ENCODE assay signal across 24 cellular contexts in the genomic region with DNA sequence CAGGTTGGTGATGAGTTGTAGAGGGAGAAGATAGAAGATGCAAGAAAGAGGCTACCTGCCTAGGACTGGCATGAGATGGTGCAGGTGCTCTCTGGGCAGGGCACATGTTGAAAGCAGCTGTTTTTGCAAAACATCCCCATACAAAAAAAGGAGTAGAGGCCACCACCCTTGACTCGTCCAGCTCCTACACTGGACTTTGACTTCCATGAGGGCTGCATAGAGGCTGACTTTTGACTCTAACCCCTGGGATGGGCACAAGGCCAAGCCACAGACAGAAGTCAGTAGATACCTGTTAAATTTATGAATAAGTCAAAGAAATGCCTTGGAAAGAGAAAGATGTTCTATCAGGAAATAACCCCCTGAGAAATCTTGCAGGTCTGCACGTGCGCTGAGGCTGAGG.
"Had no signal": no experiment of that assay in that cellular context is flagged by ENCODE, and none has a peak within 500 bp of the region (broad histone marks: within the 10 kb centered on the region; RNA-seq: fewer than 3 reads in every experiment).

No MANE protein-coding gene starts in this region.

- H3K36me3 ChIP-seq: esophagus squamous epithelium, upper lobe of left lung, vagina had no signal

- H3K4me1 Mint-ChIP-seq: central memory CD8-positive, alpha-beta T cell; WTC11 had no signal

- H3K27ac ChIP-seq: esophagus squamous epithelium, upper lobe of left lung, vagina had no signal

- DNase-seq: activated CD4-positive, alpha-beta T cell treated with anti-CD3 and anti-CD28 coated beads for 1 hour; activated CD8-positive, alpha-beta memory T cell treated with anti-CD3 and anti-CD28 coated beads, Interleukin-2, amount 10 ng/mL, durations not matched to agents 7 days and 5 days; activated CD8-positive, alpha-beta T cell treated with anti-CD3 and anti-CD28 coated beads, Interleukin-2, amount 10 ng/mL, durations not matched to agents 7 days and 5 days; activated naive CD4-positive, alpha-beta T cell; activated T-cell treated with anti-CD3 and anti-CD28 coated beads, Interleukin-2, amount 50 U/mL, for 48 hours; esophagus squamous epithelium; left ventricle myocardium superior; midbrain; naive thymus-derived CD4-positive, alpha-beta T cell; posterior cingulate gyrus; right cardiac atrium; stimulated activated CD4-positive, alpha-beta T cell treated with anti-CD3 and anti-CD28 coated beads, Interleukin-4, amount 100 ng/mL, for 1 hour; stimulated activated naive CD8-positive, alpha-beta T cell treated with anti-CD3 and anti-CD28 coated beads, Interleukin-15, amount 100 ng/mL, for 72 hours; substantia nigra; T-helper 2 cell; upper lobe of left lung had no signal

- H3K4me3 Mint-ChIP-seq: activated CD8-positive, alpha-beta memory T cell treated with anti-CD3 and anti-CD28 coated beads, Interleukin-2, amount 10 ng/mL, durations not matched to agents 7 days and 5 days; activated CD8-positive, alpha-beta T cell treated with anti-CD3 and anti-CD28 coated beads, Interleukin-2, amount 10 ng/mL, durations not matched to agents 7 days and 5 days; central memory CD8-positive, alpha-beta T cell; dendritic cell treated with granulocyte-macrophage colony-stimulating factor and Interleukin-4, amounts not matched to agents 40 ng/mL and 50 ng/mL, for 4 days; naive thymus-derived CD4-positive, alpha-beta T cell; stimulated activated naive CD8-positive, alpha-beta T cell treated with anti-CD3 and anti-CD28 coated beads, Interleukin-15, amount 100 ng/mL, for 72 hours; WTC11 had no signal

- ATAC-seq: activated CD8-positive, alpha-beta memory T cell treated with anti-CD3 and anti-CD28 coated beads, Interleukin-2, amount 10 ng/mL, durations not matched to agents 7 days and 5 days; activated CD8-positive, alpha-beta T cell treated with anti-CD3 and anti-CD28 coated beads, Interleukin-2, amount 10 ng/mL, durations not matched to agents 7 days and 5 days; activated naive CD4-positive, alpha-beta T cell treated with anti-CD3 and anti-CD28 coated beads, Interleukin-2, amount 50 U/mL, for 72 hours; left ventricle myocardium superior; naive thymus-derived CD4-positive, alpha-beta T cell; right cardiac atrium; stimulated activated naive CD8-positive, alpha-beta T cell treated with anti-CD3 and anti-CD28 coated beads, Interleukin-15, amount 100 ng/mL, for 72 hours; WTC11 had no signal

- H3K27me3 ChIP-seq: upper lobe of left lung, vagina had no signal

- H3K4me3 ChIP-seq: esophagus squamous epithelium, upper lobe of left lung, vagina had no signal

- H3K36me3 Mint-ChIP-seq: activated CD8-positive, alpha-beta memory T cell treated with anti-CD3 and anti-CD28 coated beads, Interleukin-2, amount 10 ng/mL, durations not matched to agents 7 days and 5 days; activated naive CD4-positive, alpha-beta T cell treated with anti-CD3 and anti-CD28 coated beads, Interleukin-2, amount 50 U/mL, for 72 hours; naive thymus-derived CD4-positive, alpha-beta T cell had no signal

- H3K9me3 Mint-ChIP-seq: central memory CD8-positive, alpha-beta T cell; dendritic cell treated with granulocyte-macrophage colony-stimulating factor and Interleukin-4, amounts not matched to agents 40 ng/mL and 50 ng/mL, for 4 days; stimulated activated naive CD8-positive, alpha-beta T cell treated with anti-CD3 and anti-CD28 coated beads, Interleukin-15, amount 100 ng/mL, for 72 hours had no signal

- H3K27ac Mint-ChIP-seq: activated CD8-positive, alpha-beta memory T cell treated with anti-CD3 and anti-CD28 coated beads, Interleukin-2, amount 10 ng/mL, durations not matched to agents 7 days and 5 days; activated CD8-positive, alpha-beta T cell treated with anti-CD3 and anti-CD28 coated beads, Interleukin-2, amount 10 ng/mL, durations not matched to agents 7 days and 5 days; activated naive CD4-positive, alpha-beta T cell treated with anti-CD3 and anti-CD28 coated beads, Interleukin-2, amount 50 U/mL, for 72 hours; dendritic cell treated with granulocyte-macrophage colony-stimulating factor and Interleukin-4, amounts not matched to agents 40 ng/mL and 50 ng/mL, for 4 days; naive thymus-derived CD4-positive, alpha-beta T cell; stimulated activated naive CD8-positive, alpha-beta T cell treated with anti-CD3 and anti-CD28 coated beads, Interleukin-15, amount 100 ng/mL, for 72 hours; WTC11 had no signal

- FAIRE-seq: bronchial epithelial cell, frontal cortex, islet of Langerhans had no signal

- H3K4me1 ChIP-seq: upper lobe of left lung, vagina had no signal

- H3K9me3 ChIP-seq: esophagus squamous epithelium, upper lobe of left lung, vagina had no signal
